ENCODE assay signal across 8 cellular contexts in the genomic region with DNA sequence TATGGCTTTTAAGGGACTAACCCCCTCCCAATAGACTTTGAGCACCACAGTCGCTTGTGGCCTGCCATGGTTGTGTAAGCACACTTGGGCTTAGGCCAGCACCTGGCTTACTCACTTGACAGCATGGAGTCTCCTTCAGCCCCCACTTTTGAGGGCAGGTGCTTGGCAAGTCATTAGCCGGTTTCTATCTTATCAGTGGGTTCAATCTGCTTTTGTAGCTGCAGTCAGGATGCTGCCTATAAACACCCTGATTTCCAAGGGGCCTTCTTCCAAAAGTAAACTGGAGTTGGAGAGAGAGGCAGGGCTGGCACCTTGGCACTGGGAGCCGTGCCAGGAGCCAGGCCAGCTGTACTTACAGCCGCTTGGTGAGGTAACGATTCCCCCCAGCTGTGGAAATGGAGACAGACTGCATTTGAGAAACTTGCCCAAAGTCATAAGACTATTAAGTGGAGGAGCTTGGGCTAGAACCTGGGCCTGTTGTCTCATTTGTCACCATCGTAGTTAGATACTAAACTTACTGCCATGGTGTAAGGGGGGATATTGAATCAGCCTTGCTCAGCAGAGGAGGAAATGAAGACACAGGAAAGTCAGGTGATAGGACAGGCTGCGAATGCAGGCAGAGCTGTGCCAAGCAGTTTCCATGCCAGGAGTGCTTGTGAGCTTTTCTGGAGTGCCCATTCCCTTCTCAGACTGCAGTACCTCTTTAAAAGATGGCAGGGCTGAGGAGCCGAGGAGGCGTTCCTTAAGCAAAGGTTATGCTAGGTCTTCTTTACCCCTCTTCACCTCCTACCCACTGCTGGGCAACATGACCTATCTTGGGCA.
DNase-seq lines count a peak whose midpoint lies in the region; ATAC-seq, FAIRE-seq and TF ChIP-seq lines count a peak whose summit lies in the region.

No MANE protein-coding gene starts in this region.

- no peaks in the 10 kb centered on the region for H3K27me3 ChIP-seq in H1 (replicated peaks in 1 of 4; ENCODE audit: control insufficient read depth in 3 of 4, extremely low read depth in 1 of 4, insufficient read depth in 3 of 4, low read length in 3 of 4)

- H3K27ac Mint-ChIP-seq in activated CD4-positive, alpha-beta memory T cell treated with anti-CD3 and anti-CD28 coated beads for 36 hours, result peak overlapping the region; percentile 95
- no peak overlapping the region for H3K27ac Mint-ChIP-seq in activated CD4-positive, alpha-beta memory T cell treated with anti-CD3 and anti-CD28 coated beads, Interleukin-2, amount 10 ng/mL, durations not matched to agents 7 days and 5 days
- H3K27ac Mint-ChIP-seq in stimulated activated effector memory CD8-positive, alpha-beta T cell treated with anti-CD3 and anti-CD28 coated beads, Interleukin-12 subunit alpha, Interleukin-12 subunit beta, amount 100 ng/mL, for 72 hours, result peak overlapping the region; percentile 78

- no peak overlapping the region for H4K91ac ChIP-seq in H1 (replicated peaks; ENCODE audit: insufficient read length, low read length)

- H4K5ac ChIP-seq in H1 (ENCODE audit: insufficient read length, low read depth, low read length), result no peak overlapping the region

- TF ChIP-seq EP300 in H1 (IDR thresholded peaks at IDR 0.05; ENCODE audit: borderline replicate concordance in 1 of 2, low read depth in 2 of 2, low read length in 2 of 2), result no peak

- H4K8ac ChIP-seq in H1 (ENCODE audit: extremely low read depth, insufficient read depth, low read length), result no peak overlapping the region

- no peak overlapping the region for H3K9ac ChIP-seq in H1 (replicated peaks in 1 of 4; ENCODE audit: extremely low read depth in 1 of 4, low read depth in 3 of 4, low read length in 3 of 4)

- H3K4me1 ChIP-seq in H1 (replicated peaks in 1 of 4; ENCODE audit: control insufficient read depth in 3 of 4, insufficient read depth in 4 of 4, low read length in 3 of 4), result peaks cover 10 to 25% (median 16%) of the 10 kb centered on the region in 4 experiments

- no peaks in the 10 kb centered on the region for H3K23me2 ChIP-seq in H1 (ENCODE audit: low read depth, low read length)

- intact Hi-C loops in activated CD4-positive, alpha-beta memory T cell treated with anti-CD3 and anti-CD28 coated beads for 36 hours (cut with micrococcal nuclease), result no loop called here

- H3K27me3 Mint-ChIP-seq in activated CD4-positive, alpha-beta memory T cell treated with anti-CD3 and anti-CD28 coated beads for 36 hours, result no peaks in the 10 kb centered on the region
- H3K27me3 Mint-ChIP-seq in activated CD4-positive, alpha-beta memory T cell treated with anti-CD3 and anti-CD28 coated beads, Interleukin-2, amount 10 ng/mL, durations not matched to agents 7 days and 5 days, result no peaks in the 10 kb centered on the region

- no peak overlapping the region for H3K56ac ChIP-seq in H1 (replicated peaks; ENCODE audit: insufficient read length, low read depth, low read length)

- H2AK5ac ChIP-seq in H1 (ENCODE audit: low read depth, low read length), result no peak overlapping the region

- no peak overlapping the region for H2AFZ ChIP-seq in H1 (ENCODE audit: low read length)

- H3K4ac ChIP-seq in H1 (replicated peaks; ENCODE audit: insufficient read length, low read depth, low read length), result no peak overlapping the region

- H3K4me2 ChIP-seq in H1 (ENCODE audit: insufficient read depth in 1 of 2, low read depth in 2 of 2, low read length in 2 of 2), result no peak overlapping the region

- peak overlapping the region; percentile 61; the same call in 1 of the 2 replicates for H3K27ac ChIP-seq in H1 (ENCODE audit: low read depth, low read length)

- H2BK120ac ChIP-seq in H1 (replicated peaks; ENCODE audit: low read depth, low read length), result no peak overlapping the region

- no peak for ATAC-seq in stimulated activated effector memory CD8-positive, alpha-beta T cell treated with anti-CD3 and anti-CD28 coated beads, Interleukin-12 subunit alpha, Interleukin-12 subunit beta, amount 100 ng/mL, for 72 hours

- FAIRE-seq in H1 (lab: Jason Lieb, UNC), result no peak

- H3K9me3 ChIP-seq in H1 (ENCODE audit: insufficient read depth in 2 of 2, low read depth in 1 of 2, low read length in 1 of 2), result no peaks in the 10 kb centered on the region

- POLR2A ChIA-PET in activated CD4-positive, alpha-beta memory T cell treated with anti-CD3 and anti-CD28 coated beads for 36 hours (lab: Charles Lee), result interaction anchor here (1.0 to 1.3 kb wide), 2 partner anchors 18 to 136 kb away, joined by 4 read pairs; no protein-coding TSS in a partner anchor
- POLR2A ChIA-PET in activated CD4-positive, alpha-beta memory T cell treated with anti-CD3 and anti-CD28 coated beads, Interleukin-2, amount 10 ng/mL, durations not matched to agents 7 days and 5 days (lab: Charles Lee), result interaction anchor here (1.0 to 1.4 kb wide), 6 partner anchors 12 to 349 kb away, joined by 3 to 4 read pairs (median 3); no protein-coding TSS in a partner anchor
- POLR2A ChIA-PET in H1 (lab: Charles Lee; ENCODE audit: partially characterized antibody), result interaction anchor here (0.9 to 1.7 kb wide), 5 partner anchors 12 to 34 kb away, joined by 3 to 4 read pairs (median 3); no protein-coding TSS in a partner anchor

- CTCF ChIA-PET in activated CD4-positive, alpha-beta memory T cell treated with anti-CD3 and anti-CD28 coated beads for 36 hours (lab: Charles Lee), result interaction anchor here (0.6 to 2.9 kb wide), 8 partner anchors 12 to 347 kb away, joined by 3 to 22 read pairs (median 4); no protein-coding TSS in a partner anchor
- CTCF ChIA-PET in activated CD4-positive, alpha-beta memory T cell treated with anti-CD3 and anti-CD28 coated beads, Interleukin-2, amount 10 ng/mL, durations not matched to agents 7 days and 5 days (lab: Charles Lee), result interaction anchor here (1.5 to 5.9 kb wide), 2 partner anchors 15 to 16 kb away, joined by 5 to 44 read pairs; no protein-coding TSS in a partner anchor
- CTCF ChIA-PET in H1 (lab: Charles Lee; ENCODE audit: partially characterized antibody), result interaction anchor here (1.0 to 3.3 kb wide), 9 partner anchors 8 to 226 kb away, joined by 3 to 30 read pairs (median 3); no protein-coding TSS in a partner anchor

- peak; percentile 42 for DNase-seq in activated CD4-positive, alpha-beta memory T cell treated with anti-CD3 and anti-CD28 coated beads for 36 hours
- DNase-seq in activated CD4-positive, alpha-beta memory T cell treated with anti-CD3 and anti-CD28 coated beads, Interleukin-2, amount 10 ng/mL, durations not matched to agents 7 days and 5 days, result no peak
- DNase-seq in NCI-H2171 (lab: John Stamatoyannopoulos, UW), result peak; percentile 78
- no peak for DNase-seq in H1 (ENCODE audit: low read depth in 1 of 2, low spot score in 2 of 2)
- no peak for DNase-seq in stimulated activated effector memory CD8-positive, alpha-beta T cell treated with anti-CD3 and anti-CD28 coated beads, Interleukin-12 subunit alpha, Interleukin-12 subunit beta, amount 100 ng/mL, for 72 hours (ENCODE audit: low spot score in 2 of 2)
- no peak for DNase-seq in SK-N-DZ (ENCODE audit: low spot score)
- no peak for DNase-seq in stimulated activated CD4-positive, alpha-beta T cell treated with anti-CD3 and anti-CD28 coated beads, Interleukin-4, amount 100 ng/mL, for 24 hours
- DNase-seq in GM03348 (ENCODE audit: low spot score), result no peak

- TF ChIP-seq RAD21 in H1 (IDR thresholded peaks at IDR 0.05 in 1 of 2, conservative IDR thresholded peaks at IDR 0.05 in 1 of 2; ENCODE audit: low read depth in 2 of 2, low read length in 2 of 2), result no peak

- H3K4me3 ChIP-seq in H1 (ENCODE audit: extremely low read depth in 1 of 4, insufficient read depth in 2 of 4, low read depth in 3 of 4, low read length in 4 of 4), result no peak overlapping the region

- no peak for TF ChIP-seq POLR2A in H1 (IDR thresholded peaks at IDR 0.05; ENCODE audit: control extremely low read depth in 1 of 2, low read depth in 2 of 2, low read length in 2 of 2)

- H3K36me3 Mint-ChIP-seq in activated CD4-positive, alpha-beta memory T cell treated with anti-CD3 and anti-CD28 coated beads for 36 hours, result no peaks in the 10 kb centered on the region
- peaks cover 29% of the 10 kb centered on the region for H3K36me3 Mint-ChIP-seq in activated CD4-positive, alpha-beta memory T cell treated with anti-CD3 and anti-CD28 coated beads, Interleukin-2, amount 10 ng/mL, durations not matched to agents 7 days and 5 days (ENCODE audit: low read depth)
- no peaks in the 10 kb centered on the region for H3K36me3 Mint-ChIP-seq in stimulated activated effector memory CD8-positive, alpha-beta T cell treated with anti-CD3 and anti-CD28 coated beads, Interleukin-12 subunit alpha, Interleukin-12 subunit beta, amount 100 ng/mL, for 72 hours

- 91% methylated on average over 9 of the region's 9 CpGs; no CpG with 5 or more reads in 1 of the 2 experiments for WGBS in H1 (ENCODE audit: extremely low coverage in 1 of 2, insufficient coverage in 1 of 2, insufficient read length in 1 of 2, insufficient replicate concordance in 2 of 2, low coverage in 1 of 2, low lambda C conversion rate in 2 of 2, missing lambda C conversion rate in 1 of 2), 2 experiments

- peak overlapping the region; percentile 3 for H2BK5ac ChIP-seq in H1 (ENCODE audit: low read depth, low read length)

- H3K4me1 Mint-ChIP-seq in activated CD4-positive, alpha-beta memory T cell treated with anti-CD3 and anti-CD28 coated beads for 36 hours (ENCODE audit: low read depth), result peaks cover 63% of the 10 kb centered on the region
- peaks cover 61% of the 10 kb centered on the region for H3K4me1 Mint-ChIP-seq in activated CD4-positive, alpha-beta memory T cell treated with anti-CD3 and anti-CD28 coated beads, Interleukin-2, amount 10 ng/mL, durations not matched to agents 7 days and 5 days
- peaks cover 49% of the 10 kb centered on the region for H3K4me1 Mint-ChIP-seq in stimulated activated effector memory CD8-positive, alpha-beta T cell treated with anti-CD3 and anti-CD28 coated beads, Interleukin-12 subunit alpha, Interleukin-12 subunit beta, amount 100 ng/mL, for 72 hours

- no peak overlapping the region for H2BK20ac ChIP-seq in H1 (ENCODE audit: low read length)

- no peaks in the 10 kb centered on the region for H3K9me3 Mint-ChIP-seq in activated CD4-positive, alpha-beta memory T cell treated with anti-CD3 and anti-CD28 coated beads for 36 hours
- no peaks in the 10 kb centered on the region for H3K9me3 Mint-ChIP-seq in activated CD4-positive, alpha-beta memory T cell treated with anti-CD3 and anti-CD28 coated beads, Interleukin-2, amount 10 ng/mL, durations not matched to agents 7 days and 5 days
- H3K9me3 Mint-ChIP-seq in stimulated activated effector memory CD8-positive, alpha-beta T cell treated with anti-CD3 and anti-CD28 coated beads, Interleukin-12 subunit alpha, Interleukin-12 subunit beta, amount 100 ng/mL, for 72 hours, result no peaks in the 10 kb centered on the region

- H4K20me1 ChIP-seq in H1 (replicated peaks in 1 of 2; ENCODE audit: control insufficient read depth in 1 of 2, insufficient read depth in 2 of 2, low read length in 2 of 2), result no peaks in the 10 kb centered on the region

- H3K18ac ChIP-seq in H1 (ENCODE audit: extremely low read depth, low read length), result 0 out of 2 replicates have a peak overlapping the region, but pooled peaks have one; percentile 14

- H3K14ac ChIP-seq in H1 (ENCODE audit: insufficient read length), result no peak overlapping the region

- H2BK15ac ChIP-seq in H1 (ENCODE audit: low read length), result no peak overlapping the region

- H2BK12ac ChIP-seq in H1 (ENCODE audit: low read depth, low read length), result no peak overlapping the region

- H3K4me3 Mint-ChIP-seq in activated CD4-positive, alpha-beta memory T cell treated with anti-CD3 and anti-CD28 coated beads for 36 hours, result no peak overlapping the region
- H3K4me3 Mint-ChIP-seq in activated CD4-positive, alpha-beta memory T cell treated with anti-CD3 and anti-CD28 coated beads, Interleukin-2, amount 10 ng/mL, durations not matched to agents 7 days and 5 days, result no peak overlapping the region
- no peak overlapping the region for H3K4me3 Mint-ChIP-seq in stimulated activated effector memory CD8-positive, alpha-beta T cell treated with anti-CD3 and anti-CD28 coated beads, Interleukin-12 subunit alpha, Interleukin-12 subunit beta, amount 100 ng/mL, for 72 hours

- no peak overlapping the region for H3K23ac ChIP-seq in H1 (ENCODE audit: insufficient read length)

- H3K36me3 ChIP-seq in H1 (ENCODE audit: control insufficient read depth in 2 of 4, insufficient read depth in 4 of 4, low read length in 3 of 4), result no peaks in the 10 kb centered on the region

- H3K79me1 ChIP-seq in H1 (ENCODE audit: low read depth, low read length), result no peaks in the 10 kb centered on the region; the same call in 1 of the 2 replicates

- no peaks in the 10 kb centered on the region for H3K79me2 ChIP-seq in H1 (ENCODE audit: control insufficient read depth in 1 of 2, insufficient read depth in 2 of 2, low read length in 2 of 2)

- no peak for TF ChIP-seq CTCF in H1 (IDR thresholded peaks at IDR 0.05; ENCODE audit: control extremely low read depth in 1 of 3, insufficient read depth in 1 of 3, low read depth in 1 of 3, low read length in 3 of 3)

Comparison
In these comparisons a context has a peak if more than half of its experiments do, and no peak if none do; other contexts are left out.
1. DNase-seq: peak in activated CD4-positive, alpha-beta memory T cell treated with anti-CD3 and anti-CD28 coated beads for 36 hours (single experiment) and NCI-H2171 (single experiment); none in activated CD4-positive, alpha-beta memory T cell treated with anti-CD3 and anti-CD28 coated beads, Interleukin-2, amount 10 ng/mL, durations not matched to agents 7 days and 5 days (single experiment), H1 (0 of 2), stimulated activated effector memory CD8-positive, alpha-beta T cell treated with anti-CD3 and anti-CD28 coated beads, Interleukin-12 subunit alpha, Interleukin-12 subunit beta, amount 100 ng/mL, for 72 hours (0 of 2), SK-N-DZ (single experiment), stimulated activated CD4-positive, alpha-beta T cell treated with anti-CD3 and anti-CD28 coated beads, Interleukin-4, amount 100 ng/mL, for 24 hours (single experiment) and GM03348 (single experiment).